14 cellular contexts compared by ENCODE assay signal in the genomic region with DNA sequence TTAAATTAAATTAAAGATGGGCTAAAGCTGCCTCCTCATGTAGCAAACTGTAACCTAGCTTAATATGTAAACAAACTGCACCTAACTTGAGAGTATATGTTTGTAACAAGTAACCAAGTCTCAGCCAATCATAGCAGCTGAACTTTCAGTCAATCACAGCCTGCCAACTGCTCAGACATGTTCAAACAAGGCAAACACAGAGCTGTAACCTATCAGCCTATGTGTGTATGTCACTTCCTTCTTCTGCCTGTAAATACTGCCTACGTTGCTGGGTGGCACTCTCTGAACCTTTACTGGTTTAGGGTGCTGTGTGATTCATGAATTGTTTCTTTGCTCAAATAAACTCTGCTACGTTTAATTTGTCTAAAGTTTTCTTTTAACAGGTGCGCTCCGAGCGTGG. TPM values are rescaled to one million over a fixed set of nuclear protein-coding genes. Genes with fewer than 3 reads are reported as not detected.
DNase-seq lines count a peak whose midpoint lies in the region; ATAC-seq and TF ChIP-seq lines count a peak whose summit lies in the region.
"Had no signal": no experiment of that assay in that cellular context is flagged by ENCODE, and none has a peak within 500 bp of the region (broad histone marks: within the 10 kb centered on the region; RNA-seq: fewer than 3 reads in every experiment).

No MANE protein-coding gene starts in this region.

- intact Hi-C loops in left ventricle myocardium superior (cut with micrococcal nuclease) = no loop called here

- H3K9me3 ChIP-seq in right atrium auricular region (peaks cover 0 to 7% of the 10 kb centered on the region in 2 donors), RWPE2 (ENCODE audit: severe bottlenecking) (peaks cover 3% of the 10 kb centered on the region)

- TF ChIP-seq CTCF in right atrium auricular region (IDR thresholded peaks at IDR 0.05) (no peak), RWPE2 (IDR thresholded peaks at IDR 0.05; ENCODE audit: poor library complexity, severe bottlenecking) (no peak)

- H3K27me3 ChIP-seq in right atrium auricular region (no peaks in the 10 kb centered on the region), RWPE2 (ENCODE audit: insufficient read depth, poor library complexity, severe bottlenecking) (no peaks in the 10 kb centered on the region)

- H3K4me3 ChIP-seq in right atrium auricular region (no peak overlapping the region), RWPE2 (ENCODE audit: severe bottlenecking) (no peak overlapping the region)

- H3K27ac ChIP-seq in right atrium auricular region = no peak overlapping the region
- no peak overlapping the region for H3K27ac ChIP-seq in RWPE2 (ENCODE audit: poor library complexity, severe bottlenecking)

- no peak for TF ChIP-seq POLR2A in GM18505 (IDR thresholded peaks at IDR 0.05; ENCODE audit: borderline replicate concordance, extremely low read depth, insufficient read depth, insufficient read length)

- DNase-seq in right atrium auricular region (ENCODE audit: low spot score) (peak; percentile 43), left ventricle myocardium superior (no peak), RWPE2 (ENCODE audit: low spot score) (no peak), kidney tubule cell (ENCODE audit: low spot score) (peak; percentile 59), activated gamma-delta T cell treated with Interleukin-2 at 50 U/mL for 16 hours (no peak)
- DNase-seq: activated CD8-positive, alpha-beta memory T cell treated with anti-CD3 and anti-CD28 coated beads, Interleukin-2, amount 50 U/mL, for 4 hours; GDM1; NCI-H187; OCI-M1; T1000 had no signal

- H3K36me3 ChIP-seq in right atrium auricular region = no peaks in the 10 kb centered on the region
- no peaks in the 10 kb centered on the region for H3K36me3 ChIP-seq in RWPE2 (ENCODE audit: low read depth)

- no peak for ATAC-seq in left ventricle myocardium superior
- ATAC-seq in RWPE2 (ENCODE audit: low read depth) = peak; percentile 97
- no peak for ATAC-seq in GM18517 (IDR thresholded peaks at IDR 0.05; ENCODE audit: unreplicated experiment)
- ATAC-seq in GM18505 (IDR thresholded peaks at IDR 0.05; ENCODE audit: unreplicated experiment) = no peak
- ATAC-seq in GM18907 (IDR thresholded peaks at IDR 0.05; ENCODE audit: unreplicated experiment) = no peak

- H3K4me1 ChIP-seq in right atrium auricular region = peaks cover 0 to 8% of the 10 kb centered on the region in 2 donors
- peaks cover 7% of the 10 kb centered on the region for H3K4me1 ChIP-seq in RWPE2 (ENCODE audit: insufficient read depth, poor library complexity, severe bottlenecking)

RNA-seq across cellular contexts. Expression of a gene that starts 2.9 kb away (rescaled TPM):
- total RNA-seq in right atrium auricular region (not detected), left ventricle myocardium superior (not detected)

RNA-seq across cellular contexts. Expression of a gene that starts 27.2 kb away (rescaled TPM):
- total RNA-seq in right atrium auricular region (not detected), left ventricle myocardium superior (not detected)
- total RNA-seq: omental fat pad had no signal

RNA-seq across cellular contexts. Expression of a gene that starts 46.3 kb away (rescaled TPM):
- total RNA-seq in right atrium auricular region (not detected), left ventricle myocardium superior (not detected)
- total RNA-seq: omental fat pad had no signal

Comparison
In these comparisons a context has a peak if more than half of its experiments do, and no peak if none do; other contexts are left out.
1. DNase-seq: peak in right atrium auricular region (single experiment) and kidney tubule cell (single experiment); none in left ventricle myocardium superior (single experiment), RWPE2 (single experiment) and activated gamma-delta T cell treated with Interleukin-2 at 50 U/mL for 16 hours (single experiment).